ENCODE assay signal across 1 cellular context in the genomic region with DNA sequence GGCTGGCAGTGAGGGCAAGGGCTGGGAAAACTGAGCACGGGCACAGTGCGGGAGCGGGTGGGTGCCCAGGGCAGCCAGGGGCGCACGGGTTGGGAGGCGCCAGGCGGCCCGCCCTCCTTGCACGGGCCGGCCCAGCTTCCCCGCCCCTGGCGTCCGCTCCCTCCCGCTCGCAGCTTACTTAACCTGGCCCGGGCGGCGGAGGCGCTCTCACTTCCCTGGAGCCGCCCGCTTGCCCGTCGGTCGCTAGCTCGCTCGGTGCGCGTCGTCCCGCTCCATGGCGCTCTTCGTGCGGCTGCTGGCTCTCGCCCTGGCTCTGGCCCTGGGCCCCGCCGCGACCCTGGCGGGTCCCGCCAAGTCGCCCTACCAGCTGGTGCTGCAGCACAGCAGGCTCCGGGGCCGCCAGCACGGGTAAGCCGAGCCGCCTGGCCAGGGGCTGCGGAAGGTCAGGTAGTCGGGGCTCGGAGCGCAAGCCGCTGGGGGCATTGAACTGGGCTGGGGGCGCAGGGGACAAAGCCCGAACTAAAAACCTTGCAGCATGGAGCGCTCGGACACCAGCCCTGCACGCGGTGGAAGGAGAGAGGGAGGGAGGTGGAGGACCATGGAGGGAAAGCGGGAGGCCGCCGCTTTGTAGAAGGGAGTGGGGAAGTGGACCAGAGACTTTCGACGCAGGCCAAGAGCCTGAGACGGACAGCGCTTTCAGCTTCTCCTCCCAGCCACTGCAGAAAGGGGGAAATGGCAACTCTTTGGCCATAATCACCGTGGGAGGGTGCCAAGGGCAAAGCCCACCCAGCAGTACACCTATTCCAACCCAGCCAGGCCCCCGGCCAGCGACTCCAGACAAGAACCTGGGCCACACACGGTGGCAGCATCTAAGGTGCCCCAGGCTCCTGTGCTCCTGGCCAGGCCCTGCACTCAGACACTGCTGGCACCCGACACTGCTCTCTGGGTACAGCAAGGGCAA.
TF ChIP-seq lines count a peak whose summit lies in the region.

TSS of gene TGFBI (plus strand) at position 207 of the 961 bp plus-strand sequence. CDS start at position 275, 68 bp downstream.

TF ChIP-seq in HepG2, 621 proteins besides CTCF, POLR2A, EP300 and RAD21 (continued from another document and continues in another):
- TF ChIP-seq CENPBD1 (CRISPR knock-in tag; IDR thresholded peaks at IDR 0.05; ENCODE audit: borderline replicate concordance, low read depth) (no peak), HHEX (CRISPR knock-in tag; IDR thresholded peaks at IDR 0.05) (no peak), SRSF4 (IDR thresholded peaks at IDR 0.05; ENCODE audit: low read depth, low read length, poor library complexity, severe bottlenecking) (no peak), TBP (CRISPR knock-in tag; IDR thresholded peaks at IDR 0.05) (no peak), SIX4 (CRISPR knock-in tag; IDR thresholded peaks at IDR 0.05) (no peak), ZNF274 (CRISPR knock-in tag; IDR thresholded peaks at IDR 0.05) (no peak), TBX3 (IDR thresholded peaks at IDR 0.05; ENCODE audit: borderline replicate concordance) (no peak), TBX2 (CRISPR knock-in tag; IDR thresholded peaks at IDR 0.05; ENCODE audit: borderline replicate concordance) (peak; percentile 86), ZNF432 (CRISPR knock-in tag; IDR thresholded peaks at IDR 0.05; ENCODE audit: borderline replicate concordance) (no peak), FOSL1 (CRISPR knock-in tag; IDR thresholded peaks at IDR 0.05; ENCODE audit: borderline replicate concordance) (peak; percentile 12; the same call in 1 of the 2 replicates), RELA (CRISPR knock-in tag; IDR thresholded peaks at IDR 0.05) (0 out of 2 replicates have a peak, but pooled peaks have one; percentile 22), PREB (CRISPR knock-in tag; IDR thresholded peaks at IDR 0.05) (no peak), HMG20B (CRISPR knock-in tag; conservative IDR thresholded peaks at IDR 0.05) (0 out of 2 replicates have a peak, but pooled peaks have one; percentile 7), ZNF431 (CRISPR knock-in tag; IDR thresholded peaks at IDR 0.05; ENCODE audit: borderline replicate concordance, low read depth) (peak; percentile 65; the same call in 1 of the 2 replicates), HIVEP1 (CRISPR knock-in tag; IDR thresholded peaks at IDR 0.05) (no peak; the same call in 1 of the 2 replicates), DBP (CRISPR knock-in tag; IDR thresholded peaks at IDR 0.05; ENCODE audit: not compliant biosample characterization) (peak; percentile 67), ZZZ3 (CRISPR knock-in tag; IDR thresholded peaks at IDR 0.05; ENCODE audit: borderline replicate concordance) (0 out of 2 replicates have a peak, but pooled peaks have one; percentile 51), IRF2 (CRISPR knock-in tag; IDR thresholded peaks at IDR 0.05) (peak; percentile 11; the same call in 1 of the 2 replicates), ZMYM4 (CRISPR knock-in tag; IDR thresholded peaks at IDR 0.05) (peak; percentile 82), ZFP36L2 (CRISPR knock-in tag; IDR thresholded peaks at IDR 0.05) (0 out of 2 replicates have a peak, but pooled peaks have one; percentile 28), HOXD1 (CRISPR knock-in tag; IDR thresholded peaks at IDR 0.05) (peak; percentile 74; the same call in 1 of the 2 replicates), GFI1 (CRISPR knock-in tag; IDR thresholded peaks at IDR 0.05; ENCODE audit: borderline replicate concordance) (peak; percentile 60; the same call in 1 of the 2 replicates), MAFK (conservative IDR thresholded peaks at IDR 0.05 in 1 of 2, IDR thresholded peaks at IDR 0.05 in 1 of 2; ENCODE audit: low read length in 2 of 2) (no peak), ONECUT2 (CRISPR knock-in tag; IDR thresholded peaks at IDR 0.05) (no peak), ZNF292 (CRISPR knock-in tag; IDR thresholded peaks at IDR 0.05; ENCODE audit: borderline replicate concordance, low read depth) (no peak), TAF1 (CRISPR knock-in tag; IDR thresholded peaks at IDR 0.05) (peak; percentile 91), ZFP41 (CRISPR knock-in tag; IDR thresholded peaks at IDR 0.05; ENCODE audit: borderline replicate concordance) (no peak), YY1 (IDR thresholded peaks at IDR 0.05; ENCODE audit: insufficient read depth, insufficient replicate concordance, low read depth, low read length) (peak; percentile 75), SAP130 (CRISPR knock-in tag; IDR thresholded peaks at IDR 0.05; ENCODE audit: low read depth) (peak; percentile 67)
- TF ChIP-seq, protein P1, sequence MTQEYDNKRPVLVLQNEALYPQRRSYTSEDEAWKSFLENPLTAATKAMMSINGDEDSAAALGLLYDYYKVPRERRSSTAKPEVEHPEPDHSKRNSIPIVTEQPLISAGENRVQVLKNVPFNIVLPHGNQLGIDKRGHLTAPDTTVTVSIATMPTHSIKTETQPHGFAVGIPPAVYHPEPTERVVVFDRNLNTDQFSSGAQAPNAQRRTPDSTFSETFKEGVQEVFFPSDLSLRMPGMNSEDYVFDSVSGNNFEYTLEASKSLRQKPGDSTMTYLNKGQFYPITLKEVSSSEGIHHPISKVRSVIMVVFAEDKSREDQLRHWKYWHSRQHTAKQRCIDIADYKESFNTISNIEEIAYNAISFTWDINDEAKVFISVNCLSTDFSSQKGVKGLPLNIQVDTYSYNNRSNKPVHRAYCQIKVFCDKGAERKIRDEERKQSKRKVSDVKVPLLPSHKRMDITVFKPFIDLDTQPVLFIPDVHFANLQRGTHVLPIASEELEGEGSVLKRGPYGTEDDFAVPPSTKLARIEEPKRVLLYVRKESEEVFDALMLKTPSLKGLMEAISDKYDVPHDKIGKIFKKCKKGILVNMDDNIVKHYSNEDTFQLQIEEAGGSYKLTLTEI (CRISPR knock-in tag; conservative IDR thresholded peaks at IDR 0.05): no peak
- TF ChIP-seq, protein P2, sequence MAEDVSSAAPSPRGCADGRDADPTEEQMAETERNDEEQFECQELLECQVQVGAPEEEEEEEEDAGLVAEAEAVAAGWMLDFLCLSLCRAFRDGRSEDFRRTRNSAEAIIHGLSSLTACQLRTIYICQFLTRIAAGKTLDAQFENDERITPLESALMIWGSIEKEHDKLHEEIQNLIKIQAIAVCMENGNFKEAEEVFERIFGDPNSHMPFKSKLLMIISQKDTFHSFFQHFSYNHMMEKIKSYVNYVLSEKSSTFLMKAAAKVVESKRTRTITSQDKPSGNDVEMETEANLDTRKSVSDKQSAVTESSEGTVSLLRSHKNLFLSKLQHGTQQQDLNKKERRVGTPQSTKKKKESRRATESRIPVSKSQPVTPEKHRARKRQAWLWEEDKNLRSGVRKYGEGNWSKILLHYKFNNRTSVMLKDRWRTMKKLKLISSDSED (CRISPR knock-in tag; IDR thresholded peaks at IDR 0.05): no peak
- TF ChIP-seq, protein P3, sequence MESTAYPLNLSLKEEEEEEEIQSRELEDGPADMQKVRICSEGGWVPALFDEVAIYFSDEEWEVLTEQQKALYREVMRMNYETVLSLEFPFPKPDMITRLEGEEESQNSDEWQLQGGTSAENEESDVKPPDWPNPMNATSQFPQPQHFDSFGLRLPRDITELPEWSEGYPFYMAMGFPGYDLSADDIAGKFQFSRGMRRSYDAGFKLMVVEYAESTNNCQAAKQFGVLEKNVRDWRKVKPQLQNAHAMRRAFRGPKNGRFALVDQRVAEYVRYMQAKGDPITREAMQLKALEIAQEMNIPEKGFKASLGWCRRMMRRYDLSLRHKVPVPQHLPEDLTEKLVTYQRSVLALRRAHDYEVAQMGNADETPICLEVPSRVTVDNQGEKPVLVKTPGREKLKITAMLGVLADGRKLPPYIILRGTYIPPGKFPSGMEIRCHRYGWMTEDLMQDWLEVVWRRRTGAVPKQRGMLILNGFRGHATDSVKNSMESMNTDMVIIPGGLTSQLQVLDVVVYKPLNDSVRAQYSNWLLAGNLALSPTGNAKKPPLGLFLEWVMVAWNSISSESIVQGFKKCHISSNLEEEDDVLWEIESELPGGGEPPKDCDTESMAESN (CRISPR knock-in tag; conservative IDR thresholded peaks at IDR 0.05): peak; percentile 86
- TF ChIP-seq, protein P4, sequence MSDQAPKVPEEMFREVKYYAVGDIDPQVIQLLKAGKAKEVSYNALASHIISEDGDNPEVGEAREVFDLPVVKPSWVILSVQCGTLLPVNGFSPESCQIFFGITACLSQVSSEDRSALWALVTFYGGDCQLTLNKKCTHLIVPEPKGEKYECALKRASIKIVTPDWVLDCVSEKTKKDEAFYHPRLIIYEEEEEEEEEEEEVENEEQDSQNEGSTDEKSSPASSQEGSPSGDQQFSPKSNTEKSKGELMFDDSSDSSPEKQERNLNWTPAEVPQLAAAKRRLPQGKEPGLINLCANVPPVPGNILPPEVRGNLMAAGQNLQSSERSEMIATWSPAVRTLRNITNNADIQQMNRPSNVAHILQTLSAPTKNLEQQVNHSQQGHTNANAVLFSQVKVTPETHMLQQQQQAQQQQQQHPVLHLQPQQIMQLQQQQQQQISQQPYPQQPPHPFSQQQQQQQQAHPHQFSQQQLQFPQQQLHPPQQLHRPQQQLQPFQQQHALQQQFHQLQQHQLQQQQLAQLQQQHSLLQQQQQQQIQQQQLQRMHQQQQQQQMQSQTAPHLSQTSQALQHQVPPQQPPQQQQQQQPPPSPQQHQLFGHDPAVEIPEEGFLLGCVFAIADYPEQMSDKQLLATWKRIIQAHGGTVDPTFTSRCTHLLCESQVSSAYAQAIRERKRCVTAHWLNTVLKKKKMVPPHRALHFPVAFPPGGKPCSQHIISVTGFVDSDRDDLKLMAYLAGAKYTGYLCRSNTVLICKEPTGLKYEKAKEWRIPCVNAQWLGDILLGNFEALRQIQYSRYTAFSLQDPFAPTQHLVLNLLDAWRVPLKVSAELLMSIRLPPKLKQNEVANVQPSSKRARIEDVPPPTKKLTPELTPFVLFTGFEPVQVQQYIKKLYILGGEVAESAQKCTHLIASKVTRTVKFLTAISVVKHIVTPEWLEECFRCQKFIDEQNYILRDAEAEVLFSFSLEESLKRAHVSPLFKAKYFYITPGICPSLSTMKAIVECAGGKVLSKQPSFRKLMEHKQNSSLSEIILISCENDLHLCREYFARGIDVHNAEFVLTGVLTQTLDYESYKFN (CRISPR knock-in tag; conservative IDR thresholded peaks at IDR 0.05): peak; percentile 49
- TF ChIP-seq, protein P5, sequence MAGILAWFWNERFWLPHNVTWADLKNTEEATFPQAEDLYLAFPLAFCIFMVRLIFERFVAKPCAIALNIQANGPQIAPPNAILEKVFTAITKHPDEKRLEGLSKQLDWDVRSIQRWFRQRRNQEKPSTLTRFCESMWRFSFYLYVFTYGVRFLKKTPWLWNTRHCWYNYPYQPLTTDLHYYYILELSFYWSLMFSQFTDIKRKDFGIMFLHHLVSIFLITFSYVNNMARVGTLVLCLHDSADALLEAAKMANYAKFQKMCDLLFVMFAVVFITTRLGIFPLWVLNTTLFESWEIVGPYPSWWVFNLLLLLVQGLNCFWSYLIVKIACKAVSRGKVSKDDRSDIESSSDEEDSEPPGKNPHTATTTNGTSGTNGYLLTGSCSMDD (CRISPR knock-in tag; IDR thresholded peaks at IDR 0.05): no peak
- TF ChIP-seq, protein P6, sequence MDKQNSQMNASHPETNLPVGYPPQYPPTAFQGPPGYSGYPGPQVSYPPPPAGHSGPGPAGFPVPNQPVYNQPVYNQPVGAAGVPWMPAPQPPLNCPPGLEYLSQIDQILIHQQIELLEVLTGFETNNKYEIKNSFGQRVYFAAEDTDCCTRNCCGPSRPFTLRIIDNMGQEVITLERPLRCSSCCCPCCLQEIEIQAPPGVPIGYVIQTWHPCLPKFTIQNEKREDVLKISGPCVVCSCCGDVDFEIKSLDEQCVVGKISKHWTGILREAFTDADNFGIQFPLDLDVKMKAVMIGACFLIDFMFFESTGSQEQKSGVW (CRISPR knock-in tag; IDR thresholded peaks at IDR 0.05; ENCODE audit: borderline replicate concordance): no peak
- TF ChIP-seq, protein P7, sequence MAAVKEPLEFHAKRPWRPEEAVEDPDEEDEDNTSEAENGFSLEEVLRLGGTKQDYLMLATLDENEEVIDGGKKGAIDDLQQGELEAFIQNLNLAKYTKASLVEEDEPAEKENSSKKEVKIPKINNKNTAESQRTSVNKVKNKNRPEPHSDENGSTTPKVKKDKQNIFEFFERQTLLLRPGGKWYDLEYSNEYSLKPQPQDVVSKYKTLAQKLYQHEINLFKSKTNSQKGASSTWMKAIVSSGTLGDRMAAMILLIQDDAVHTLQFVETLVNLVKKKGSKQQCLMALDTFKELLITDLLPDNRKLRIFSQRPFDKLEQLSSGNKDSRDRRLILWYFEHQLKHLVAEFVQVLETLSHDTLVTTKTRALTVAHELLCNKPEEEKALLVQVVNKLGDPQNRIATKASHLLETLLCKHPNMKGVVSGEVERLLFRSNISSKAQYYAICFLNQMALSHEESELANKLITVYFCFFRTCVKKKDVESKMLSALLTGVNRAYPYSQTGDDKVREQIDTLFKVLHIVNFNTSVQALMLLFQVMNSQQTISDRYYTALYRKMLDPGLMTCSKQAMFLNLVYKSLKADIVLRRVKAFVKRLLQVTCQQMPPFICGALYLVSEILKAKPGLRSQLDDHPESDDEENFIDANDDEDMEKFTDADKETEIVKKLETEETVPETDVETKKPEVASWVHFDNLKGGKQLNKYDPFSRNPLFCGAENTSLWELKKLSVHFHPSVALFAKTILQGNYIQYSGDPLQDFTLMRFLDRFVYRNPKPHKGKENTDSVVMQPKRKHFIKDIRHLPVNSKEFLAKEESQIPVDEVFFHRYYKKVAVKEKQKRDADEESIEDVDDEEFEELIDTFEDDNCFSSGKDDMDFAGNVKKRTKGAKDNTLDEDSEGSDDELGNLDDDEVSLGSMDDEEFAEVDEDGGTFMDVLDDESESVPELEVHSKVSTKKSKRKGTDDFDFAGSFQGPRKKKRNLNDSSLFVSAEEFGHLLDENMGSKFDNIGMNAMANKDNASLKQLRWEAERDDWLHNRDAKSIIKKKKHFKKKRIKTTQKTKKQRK (IDR thresholded peaks at IDR 0.05; ENCODE audit: low read length): no peak
- TF ChIP-seq, protein P8, sequence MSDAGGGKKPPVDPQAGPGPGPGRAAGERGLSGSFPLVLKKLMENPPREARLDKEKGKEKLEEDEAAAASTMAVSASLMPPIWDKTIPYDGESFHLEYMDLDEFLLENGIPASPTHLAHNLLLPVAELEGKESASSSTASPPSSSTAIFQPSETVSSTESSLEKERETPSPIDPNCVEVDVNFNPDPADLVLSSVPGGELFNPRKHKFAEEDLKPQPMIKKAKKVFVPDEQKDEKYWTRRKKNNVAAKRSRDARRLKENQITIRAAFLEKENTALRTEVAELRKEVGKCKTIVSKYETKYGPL (CRISPR knock-in tag; IDR thresholded peaks at IDR 0.05): no peak
